Comparison of ENCODE assay signal across 1 cellular context in genomic region chr9:4295160-4295559, GRCh38.
TF ChIP-seq lines count a peak whose summit lies in the region.

No MANE protein-coding gene starts in this region.

TF ChIP-seq in IMR-90, 13 proteins besides CTCF, POLR2A, EP300 and RAD21 (continued from another document):
- no peak for TF ChIP-seq MAFK (IDR thresholded peaks at IDR 0.05; ENCODE audit: low read depth, low read length)
